In the genomic region with DNA sequence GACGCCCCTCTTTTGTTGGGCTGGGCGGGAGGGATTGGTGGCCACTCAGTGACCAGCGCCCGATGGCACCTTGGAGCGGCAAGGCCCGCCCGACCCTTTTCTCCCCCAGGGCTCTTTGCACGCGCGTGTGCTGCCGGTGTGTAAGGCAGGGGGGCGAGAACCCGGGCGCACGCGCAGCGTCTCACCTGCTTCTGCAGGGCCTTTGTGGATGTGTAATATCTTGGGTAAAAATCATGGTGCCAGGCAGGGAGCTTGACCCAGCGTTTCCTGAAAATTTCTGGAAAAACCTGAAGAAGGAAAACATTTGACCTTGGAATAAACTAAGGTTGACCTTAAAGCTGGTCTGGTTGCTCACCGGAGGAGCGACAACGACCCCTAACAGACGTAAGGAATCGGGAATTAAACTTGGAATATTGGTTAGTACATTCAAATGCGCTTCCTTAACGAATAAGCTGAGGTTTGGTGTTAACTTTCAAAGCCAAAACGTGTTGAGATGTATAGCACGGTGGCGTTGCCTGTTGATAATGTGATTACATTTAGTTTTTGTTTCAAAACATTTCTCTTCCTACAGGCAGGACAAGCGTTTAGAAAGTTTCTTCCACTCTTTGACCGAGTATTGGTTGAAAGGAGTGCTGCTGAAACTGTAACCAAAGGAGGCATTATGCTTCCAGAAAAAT, we compare ENCODE assay signal across 1 cellular context.
TF ChIP-seq lines count a peak whose summit lies in the region.

No MANE protein-coding gene starts in this region.

TF ChIP-seq in IMR-90, 13 proteins besides CTCF, POLR2A, EP300 and RAD21 (continued from another document):
- TF ChIP-seq CEBPB (IDR thresholded peaks at IDR 0.05; ENCODE audit: low read depth, low read length) (no peak), NFE2L2 (IDR thresholded peaks at IDR 0.05; ENCODE audit: low read depth, low read length) (no peak), MAZ (IDR thresholded peaks at IDR 0.05; ENCODE audit: borderline replicate concordance, low read depth, low read length) (no peak), FOS (IDR thresholded peaks at IDR 0.05; ENCODE audit: low read depth, low read length) (no peak), MAFK (IDR thresholded peaks at IDR 0.05; ENCODE audit: low read depth, low read length) (no peak), CHD1 (IDR thresholded peaks at IDR 0.05; ENCODE audit: low read depth, low read length) (no peak), MXI1 (IDR thresholded peaks at IDR 0.05; ENCODE audit: borderline replicate concordance, low read depth, low read length) (no peak), RFX5 (IDR thresholded peaks at IDR 0.05; ENCODE audit: low read depth, low read length) (no peak), BHLHE40 (IDR thresholded peaks at IDR 0.05; ENCODE audit: low read depth, low read length) (no peak), RCOR1 (IDR thresholded peaks at IDR 0.05; ENCODE audit: insufficient replicate concordance, low read length) (no peak), SMC3 (IDR thresholded peaks at IDR 0.05; ENCODE audit: low read depth, low read length) (no peak)
- TF ChIP-seq, protein P1, sequence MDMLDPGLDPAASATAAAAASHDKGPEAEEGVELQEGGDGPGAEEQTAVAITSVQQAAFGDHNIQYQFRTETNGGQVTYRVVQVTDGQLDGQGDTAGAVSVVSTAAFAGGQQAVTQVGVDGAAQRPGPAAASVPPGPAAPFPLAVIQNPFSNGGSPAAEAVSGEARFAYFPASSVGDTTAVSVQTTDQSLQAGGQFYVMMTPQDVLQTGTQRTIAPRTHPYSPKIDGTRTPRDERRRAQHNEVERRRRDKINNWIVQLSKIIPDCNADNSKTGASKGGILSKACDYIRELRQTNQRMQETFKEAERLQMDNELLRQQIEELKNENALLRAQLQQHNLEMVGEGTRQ (IDR thresholded peaks at IDR 0.05; ENCODE audit: low read depth, low read length), result no peak
